In the genomic region with DNA sequence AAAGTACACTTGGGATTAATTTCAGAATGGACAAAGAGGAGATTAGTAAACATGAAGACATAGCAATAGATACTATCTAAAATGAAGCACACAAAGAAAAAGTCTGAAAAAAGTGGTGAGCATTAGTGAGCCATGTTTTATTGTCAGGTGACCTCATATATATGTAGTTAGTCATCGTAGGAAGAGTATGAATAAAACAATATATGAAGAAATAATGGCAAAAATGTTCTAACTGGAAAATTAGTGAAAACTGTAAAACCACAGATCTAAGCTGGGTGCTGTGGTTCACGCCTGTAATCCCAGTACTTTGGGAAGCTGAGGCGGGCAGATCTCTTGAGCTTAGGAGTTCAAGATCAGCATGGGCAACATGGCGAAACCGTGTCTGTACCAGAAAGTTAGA, we compare ENCODE assay signal across 1 cellular context.
TF ChIP-seq lines count a peak whose summit lies in the region.

No MANE protein-coding gene starts in this region.

TF ChIP-seq in HCT116, 20 proteins besides CTCF, POLR2A, EP300 and RAD21 (continued from another document):
- TF ChIP-seq, protein P1, sequence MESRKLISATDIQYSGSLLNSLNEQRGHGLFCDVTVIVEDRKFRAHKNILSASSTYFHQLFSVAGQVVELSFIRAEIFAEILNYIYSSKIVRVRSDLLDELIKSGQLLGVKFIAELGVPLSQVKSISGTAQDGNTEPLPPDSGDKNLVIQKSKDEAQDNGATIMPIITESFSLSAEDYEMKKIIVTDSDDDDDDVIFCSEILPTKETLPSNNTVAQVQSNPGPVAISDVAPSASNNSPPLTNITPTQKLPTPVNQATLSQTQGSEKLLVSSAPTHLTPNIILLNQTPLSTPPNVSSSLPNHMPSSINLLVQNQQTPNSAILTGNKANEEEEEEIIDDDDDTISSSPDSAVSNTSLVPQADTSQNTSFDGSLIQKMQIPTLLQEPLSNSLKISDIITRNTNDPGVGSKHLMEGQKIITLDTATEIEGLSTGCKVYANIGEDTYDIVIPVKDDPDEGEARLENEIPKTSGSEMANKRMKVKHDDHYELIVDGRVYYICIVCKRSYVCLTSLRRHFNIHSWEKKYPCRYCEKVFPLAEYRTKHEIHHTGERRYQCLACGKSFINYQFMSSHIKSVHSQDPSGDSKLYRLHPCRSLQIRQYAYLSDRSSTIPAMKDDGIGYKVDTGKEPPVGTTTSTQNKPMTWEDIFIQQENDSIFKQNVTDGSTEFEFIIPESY (IDR thresholded peaks at IDR 0.05; ENCODE audit: extremely low read depth, insufficient replicate concordance, low read length) = no peak
- TF ChIP-seq JUND (IDR thresholded peaks at IDR 0.05) (peak; percentile 18; the same call in 1 of the 2 replicates), FOSL1 (IDR thresholded peaks at IDR 0.05; ENCODE audit: low read depth) (peak; percentile 42; the same call in 1 of the 2 replicates), EZH2 (IDR thresholded peaks at IDR 0.05) (no peak), SIN3A (IDR thresholded peaks at IDR 0.05; ENCODE audit: low read depth) (no peak)
TF ChIP-seq in HCT116: peak in this region for 2.
